9 cellular contexts compared by ENCODE assay signal in the genomic region with DNA sequence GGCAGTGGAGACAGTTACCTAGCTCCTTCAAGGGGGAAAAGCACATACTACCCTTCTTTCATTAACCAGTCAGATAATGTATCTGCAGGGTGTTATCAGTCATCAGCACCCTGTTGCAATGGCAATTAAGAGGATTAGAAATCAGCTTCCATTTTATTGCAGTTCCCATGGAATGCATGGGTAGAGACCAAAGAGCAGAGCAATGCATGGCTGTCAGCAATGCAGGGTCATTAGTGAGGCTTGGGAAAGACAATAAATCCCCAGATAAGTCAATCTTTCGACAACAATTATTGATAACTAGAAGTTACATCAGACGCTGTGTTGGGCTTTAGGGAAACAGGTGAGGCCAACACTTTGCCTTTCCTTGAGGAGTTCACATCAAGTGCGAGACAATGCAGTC.
"Had no signal": no experiment of that assay in that cellular context is flagged by ENCODE, and none has a peak within 500 bp of the region (broad histone marks: within the 10 kb centered on the region; RNA-seq: fewer than 3 reads in every experiment).

No MANE protein-coding gene starts in this region.

- H3K4me3 Mint-ChIP-seq: GM23338, H9, HFFc6 had no signal

- DNase-seq: GM23248, GOT3, H7, H9, HCEC 1CT, HFFc6 had no signal

- H3K9me3 Mint-ChIP-seq: GM23338, H9 had no signal

- H3K4me3 ChIP-seq: GM23248, GM23338 had no signal

- FAIRE-seq: H1, H54 had no signal

- H3K27ac Mint-ChIP-seq: GM23338, H9, HFFc6 had no signal

- H3K9ac ChIP-seq: GM23248 had no signal

- H3K4me2 ChIP-seq: GM23338 had no signal

- H3K27ac ChIP-seq: GM23248 had no signal

- H3K4me1 Mint-ChIP-seq: GM23338, H9 had no signal
